In genomic region chr22:36433318-36434231, GRCh38 we compare ENCODE assay signal across 11 cellular contexts. TPM values are rescaled to one million over a fixed set of nuclear protein-coding genes. Genes with fewer than 3 reads are reported as not detected.
DNase-seq lines count a peak whose midpoint lies in the region; ATAC-seq and TF ChIP-seq lines count a peak whose summit lies in the region.
"Had no signal": no experiment of that assay in that cellular context is flagged by ENCODE, and none has a peak within 500 bp of the region (broad histone marks: within the 10 kb centered on the region; RNA-seq: fewer than 3 reads in every experiment).

No MANE protein-coding gene starts in this region.

- H3K36me3 ChIP-seq in hepatocyte (replicated peaks; ENCODE audit: insufficient read depth, low read depth): no peaks in the 10 kb centered on the region

- no peak for TF ChIP-seq CTCF in hepatocyte (IDR thresholded peaks at IDR 0.05; ENCODE audit: poor library complexity)

- peaks cover 33% of the 10 kb centered on the region for H3K4me1 ChIP-seq in hepatocyte (ENCODE audit: insufficient read depth)

- no peaks in the 10 kb centered on the region for H3K9me2 ChIP-seq in hepatocyte (replicated peaks; ENCODE audit: insufficient read depth)

- 59% methylated on average over 12 of the region's 14 CpGs for WGBS in hepatocyte (ENCODE audit: low lambda C conversion rate, missing lambda C conversion rate)

- no peaks in the 10 kb centered on the region for H3K79me2 ChIP-seq in hepatocyte

- no peak overlapping the region for H3K4me3 Mint-ChIP-seq in stimulated activated effector memory CD8-positive, alpha-beta T cell treated with anti-CD3 and anti-CD28 coated beads, Interleukin-12 subunit alpha, Interleukin-12 subunit beta, amount 100 ng/mL, for 72 hours
- H3K4me3 Mint-ChIP-seq: activated T-cell treated with anti-CD3 and anti-CD28 coated beads, Interleukin-2, amount 50 U/mL, for 4 hours had no signal

- H3K27me3 ChIP-seq in hepatocyte: no peaks in the 10 kb centered on the region

- H3K4me1 Mint-ChIP-seq in stimulated activated effector memory CD8-positive, alpha-beta T cell treated with anti-CD3 and anti-CD28 coated beads, Interleukin-12 subunit alpha, Interleukin-12 subunit beta, amount 100 ng/mL, for 72 hours: peaks cover 26% of the 10 kb centered on the region

- peak overlapping the region; percentile 4 for H3K4me2 ChIP-seq in hepatocyte

- peak overlapping the region; percentile 93 for H3K27ac ChIP-seq in hepatocyte

- H3K27ac Mint-ChIP-seq in stimulated activated effector memory CD8-positive, alpha-beta T cell treated with anti-CD3 and anti-CD28 coated beads, Interleukin-12 subunit alpha, Interleukin-12 subunit beta, amount 100 ng/mL, for 72 hours: peak overlapping the region; percentile 63

- H3K9me3 Mint-ChIP-seq in stimulated activated effector memory CD8-positive, alpha-beta T cell treated with anti-CD3 and anti-CD28 coated beads, Interleukin-12 subunit alpha, Interleukin-12 subunit beta, amount 100 ng/mL, for 72 hours: no peaks in the 10 kb centered on the region
- H3K9me3 Mint-ChIP-seq: activated T-cell treated with anti-CD3 and anti-CD28 coated beads, Interleukin-2, amount 50 U/mL, for 4 hours had no signal

- DNase-seq in NCI-H2171 treated with DMSO at 0.1 percent for 48 hours (lab: John Stamatoyannopoulos, UW): peak; percentile 45
- DNase-seq in NCI-H2171 (lab: John Stamatoyannopoulos, UW): no peak
- peak; percentile 91 for DNase-seq in NCI-H510A (lab: John Stamatoyannopoulos, UW)
- no peak for DNase-seq in hepatocyte (ENCODE audit: low spot score)
- DNase-seq in stimulated activated effector memory CD8-positive, alpha-beta T cell treated with anti-CD3 and anti-CD28 coated beads, Interleukin-12 subunit alpha, Interleukin-12 subunit beta, amount 100 ng/mL, for 72 hours (ENCODE audit: low spot score in 2 of 2): no peak
- no peak for DNase-seq in LoVo (ENCODE audit: low spot score)
- DNase-seq in NCI-H1694 treated with DMSO at 0.1 percent for 48 hours (lab: John Stamatoyannopoulos, UW): no peak
- no peak for DNase-seq in GF-D8 (lab: John Stamatoyannopoulos, UW)
- DNase-seq: activated T-cell treated with anti-CD3 and anti-CD28 coated beads, Interleukin-2, amount 50 U/mL, for 4 hours; KBM-7 had no signal

- no peaks in the 10 kb centered on the region for H3K9me3 ChIP-seq in hepatocyte (ENCODE audit: low read depth)

- no peaks in the 10 kb centered on the region for H4K20me1 ChIP-seq in hepatocyte (ENCODE audit: insufficient read depth, poor library complexity, severe bottlenecking)

- H3K4me3 ChIP-seq in hepatocyte: no peak overlapping the region
- H3K4me3 ChIP-seq: GM12878 had no signal

- H3K36me3 Mint-ChIP-seq in stimulated activated effector memory CD8-positive, alpha-beta T cell treated with anti-CD3 and anti-CD28 coated beads, Interleukin-12 subunit alpha, Interleukin-12 subunit beta, amount 100 ng/mL, for 72 hours: peaks cover 12% of the 10 kb centered on the region

- H2AFZ ChIP-seq in hepatocyte: no peak overlapping the region

- ATAC-seq in stimulated activated effector memory CD8-positive, alpha-beta T cell treated with anti-CD3 and anti-CD28 coated beads, Interleukin-12 subunit alpha, Interleukin-12 subunit beta, amount 100 ng/mL, for 72 hours: no peak

RNA-seq across cellular contexts. Expression of gene MYH9, which starts 45.8 kb away (rescaled TPM):
- 149 and 188 TPM in 2 replicates for total RNA-seq in hepatocyte
- 125 and 140 TPM in 2 replicates for polyA plus RNA-seq in hepatocyte

RNA-seq across cellular contexts. Expression of gene TXN2, which starts 47.9 kb away (rescaled TPM):
- 42.6 and 52.9 TPM in 2 replicates for total RNA-seq in hepatocyte
- 129 and 131 TPM in 2 replicates for polyA plus RNA-seq in hepatocyte

Comparison
In these comparisons a context has a peak if more than half of its experiments do, and no peak if none do; other contexts are left out.
1. DNase-seq: peak in NCI-H2171 treated with DMSO at 0.1 percent for 48 hours (single experiment) and NCI-H510A (single experiment); none in NCI-H2171 (single experiment), hepatocyte (single experiment), stimulated activated effector memory CD8-positive, alpha-beta T cell treated with anti-CD3 and anti-CD28 coated beads, Interleukin-12 subunit alpha, Interleukin-12 subunit beta, amount 100 ng/mL, for 72 hours (0 of 2), LoVo (single experiment), NCI-H1694 treated with DMSO at 0.1 percent for 48 hours (single experiment) and GF-D8 (single experiment).